8 cellular contexts compared by ENCODE assay signal in the genomic region with DNA sequence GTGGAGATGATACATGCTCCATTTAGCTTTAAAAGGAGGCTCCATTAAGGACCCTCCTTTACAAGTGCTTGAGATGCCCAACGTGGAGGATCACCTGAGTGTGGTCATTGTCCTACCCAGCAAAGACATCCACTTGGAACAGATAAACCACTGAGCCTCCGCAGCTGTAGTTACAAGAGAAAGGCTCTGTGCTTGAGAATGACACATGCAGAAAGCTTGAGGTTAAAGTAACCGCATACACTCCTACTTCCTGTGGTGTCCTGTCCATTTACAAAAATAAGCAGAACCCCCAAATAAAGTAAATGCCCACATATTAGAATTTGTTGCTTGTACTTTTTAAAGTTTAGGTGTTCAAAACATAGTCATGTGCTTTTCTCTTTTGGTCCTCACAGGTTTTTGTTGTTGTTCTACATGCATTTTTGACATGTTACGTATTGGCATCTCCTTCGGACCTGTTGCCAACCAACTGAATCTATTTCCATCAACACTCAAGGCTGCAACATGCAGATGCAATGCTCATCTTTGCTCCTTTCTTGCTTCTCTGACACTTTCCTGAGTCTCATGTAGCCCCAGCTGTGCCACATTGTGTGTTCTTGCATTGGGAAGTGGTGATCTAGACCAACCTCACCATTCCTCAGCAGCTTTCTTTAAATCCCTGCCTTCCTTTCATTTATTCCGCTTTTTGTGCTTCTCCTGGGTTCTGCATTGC.
DNase-seq lines count a peak whose midpoint lies in the region; ATAC-seq and FAIRE-seq lines count a peak whose summit lies in the region.

No MANE protein-coding gene starts in this region.

- DNase-seq in GM19239 (ENCODE audit: insufficient read length, low spot score) = no peak
- peak; percentile 64 for DNase-seq in RPMI8226
- peak; percentile 54 for DNase-seq in non-pigmented ciliary epithelial cell (ENCODE audit: low read depth)
- DNase-seq in DMS 273 (lab: John Stamatoyannopoulos, UW; ENCODE audit: unreplicated experiment) = no peak
- no peak for DNase-seq in middle frontal gyrus (ENCODE audit: extremely low spot score, low spot score)
- DNase-seq in NCI-H1105 (lab: John Stamatoyannopoulos, UW) = no peak
- DNase-seq in NCI-H524 treated with DMSO at 0.1 percent for 48 hours (lab: John Stamatoyannopoulos, UW) = no peak

- peak; percentile 70 for FAIRE-seq in GM19239 (lab: Jason Lieb, UNC)

- ATAC-seq in HG03039 (IDR thresholded peaks at IDR 0.05; ENCODE audit: unreplicated experiment) = peak; percentile 83

Comparison
In these comparisons a context has a peak if more than half of its experiments do, and no peak if none do; other contexts are left out.
1. DNase-seq: peak in RPMI8226 (single experiment) and non-pigmented ciliary epithelial cell (single experiment); none in GM19239 (single experiment), DMS 273 (single experiment), middle frontal gyrus (single experiment), NCI-H1105 (single experiment) and NCI-H524 treated with DMSO at 0.1 percent for 48 hours (single experiment).